In genomic region chr10:42753126-42753506, GRCh38 we compare ENCODE assay signal across 8 cellular contexts. TPM values are rescaled to one million over a fixed set of nuclear protein-coding genes. Genes with fewer than 3 reads are reported as not detected.
DNase-seq lines count a peak whose midpoint lies in the region; ATAC-seq and TF ChIP-seq lines count a peak whose summit lies in the region.

No MANE protein-coding gene starts in this region.

- in situ Hi-C loops in SK-MEL-5 (cut with HindIII; ENCODE audit: low pct_unique_long_range_greater_than_20kb, low sequenced_read_pairs): no loop called here

- H3K79me2 ChIP-seq in parathyroid adenoma: no peaks in the 10 kb centered on the region

- H3K4me3 Mint-ChIP-seq in activated naive CD8-positive, alpha-beta T cell: peak overlapping the region; percentile 81

- H3K9me3 ChIP-seq in cardiac muscle cell (ENCODE audit: low read depth) (no peaks in the 10 kb centered on the region), parathyroid adenoma (ENCODE audit: control insufficient read depth, low read length) (no peaks in the 10 kb centered on the region), thoracic aorta (no peaks in the 10 kb centered on the region)

- H3K4me2 ChIP-seq in parathyroid adenoma (ENCODE audit: low read length): peak overlapping the region; percentile 81

- TF ChIP-seq CTCF in cardiac muscle cell (IDR thresholded peaks at IDR 0.05; ENCODE audit: low read depth, low read length) (peak; percentile 94), parathyroid adenoma (IDR thresholded peaks at IDR 0.05) (peak; percentile 97), thoracic aorta (IDR thresholded peaks at IDR 0.05) (peak; percentile 90)

- no peaks in the 10 kb centered on the region for H3K36me3 Mint-ChIP-seq in activated naive CD8-positive, alpha-beta T cell

- DNase-seq in DMS114 treated with DMSO at 0.1 percent for 48 hours (lab: John Stamatoyannopoulos, UW; ENCODE audit: unreplicated experiment) (peak; percentile 62), SK-MEL-5 (ENCODE audit: low read depth, low spot score) (peak; percentile 63), cardiac muscle cell (ENCODE audit: low read depth in 1 of 2, low spot score in 1 of 2) (peak; percentile 71 to 82), thoracic aorta (ENCODE audit: low spot score) (no peak)

- peaks cover 34% of the 10 kb centered on the region for H3K27me3 Mint-ChIP-seq in activated naive CD8-positive, alpha-beta T cell

- peaks cover 7% of the 10 kb centered on the region for H3K4me1 Mint-ChIP-seq in activated naive CD8-positive, alpha-beta T cell (ENCODE audit: low read depth)

- H3K9ac ChIP-seq in parathyroid adenoma: no peak overlapping the region

- H3K27ac ChIP-seq in cardiac muscle cell (no peak overlapping the region), parathyroid adenoma (peak overlapping the region; percentile 63), thoracic aorta (no peak overlapping the region)

- H2AFZ ChIP-seq in parathyroid adenoma: peak overlapping the region; percentile 97

- H3K27ac Mint-ChIP-seq in activated naive CD8-positive, alpha-beta T cell: no peak overlapping the region

- peaks cover 66% of the 10 kb centered on the region for H3K27me3 ChIP-seq in cardiac muscle cell
- H3K27me3 ChIP-seq in parathyroid adenoma (ENCODE audit: control insufficient read depth, insufficient read depth, low read length): no peaks in the 10 kb centered on the region
- no peaks in the 10 kb centered on the region for H3K27me3 ChIP-seq in thoracic aorta (replicated peaks; ENCODE audit: insufficient read depth)

- H3K4me1 ChIP-seq in cardiac muscle cell (ENCODE audit: low read depth): no peaks in the 10 kb centered on the region
- peaks cover 6% of the 10 kb centered on the region for H3K4me1 ChIP-seq in parathyroid adenoma
- peaks cover 6 to 27% of the 10 kb centered on the region in 2 donors for H3K4me1 ChIP-seq in thoracic aorta (ENCODE audit: control insufficient read depth in 1 of 2, low read depth in 2 of 2)

- no peaks in the 10 kb centered on the region for H3K9me3 Mint-ChIP-seq in activated naive CD8-positive, alpha-beta T cell (ENCODE audit: low read depth)

- H3K4me3 ChIP-seq in cardiac muscle cell: peak overlapping the region; percentile 40
- peak overlapping the region; percentile 51 for H3K4me3 ChIP-seq in parathyroid adenoma (ENCODE audit: low read depth, low read length)
- peak overlapping the region; percentile 83 for H3K4me3 ChIP-seq in thoracic aorta

- peak; percentile 60 for ATAC-seq in HG02884 (IDR thresholded peaks at IDR 0.05; ENCODE audit: unreplicated experiment)
- ATAC-seq in thoracic aorta (ENCODE audit: insufficient number of reproducible peaks, low FRiP score, low read depth): peak; percentile 63
- ATAC-seq in GM19328 (IDR thresholded peaks at IDR 0.05; ENCODE audit: unreplicated experiment): no peak

- H3K36me3 ChIP-seq in cardiac muscle cell (no peaks in the 10 kb centered on the region), parathyroid adenoma (ENCODE audit: control insufficient read depth, insufficient read depth, low read length) (no peaks in the 10 kb centered on the region), thoracic aorta (no peaks in the 10 kb centered on the region)

RNA-seq across cellular contexts. Expression of gene BMS1, which starts 29.5 kb away (rescaled TPM):
- total RNA-seq in SK-MEL-5 (2014; rRNA removed; shearing (Covaris generic)): 18.6 and 19.0 TPM in 2 replicates
- 6.1 and 8.0 TPM in 2 replicates for polyA plus RNA-seq in SK-MEL-5 (2015; cell fraction: cytosol; rRNA removed)
- 8.7 and 9.3 TPM in 2 replicates for polyA plus RNA-seq in SK-MEL-5 (2015; cell fraction: nucleus; rRNA removed)
- total RNA-seq in cardiac muscle cell (11.5 and 13.7 TPM in 2 replicates), thoracic aorta (10 to 100 TPM in 1 of 2 donors, 1 to 10 TPM in 1; 8.8 to 18.7 TPM)
- 14.8 and 17.2 TPM in 2 replicates for polyA plus RNA-seq in cardiac muscle cell
